In genomic region chr21:40795313-40795712, GRCh38 we compare ENCODE assay signal across 30 cellular contexts. TPM values are rescaled to one million over a fixed set of nuclear protein-coding genes. Genes with fewer than 3 reads are reported as not detected.
"Had no signal": no experiment of that assay in that cellular context is flagged by ENCODE, and none has a peak within 500 bp of the region (broad histone marks: within the 10 kb centered on the region; RNA-seq: fewer than 3 reads in every experiment).

No MANE protein-coding gene starts in this region.

- H3K27me3 ChIP-seq: neural progenitor cell, ovary, stomach, thyroid gland, tibial nerve, upper lobe of left lung, vagina had no signal

- H3K4me3 ChIP-seq: neural progenitor cell, ovary, psoas muscle, skin epidermis, stomach, thoracic aorta, thyroid gland, tibial nerve, upper lobe of left lung, vagina had no signal

- H3K27ac Mint-ChIP-seq: naive thymus-derived CD4-positive, alpha-beta T cell; natural killer cell treated with Interleukin-12 subunit alpha and Interleukin-12 subunit beta and Interleukin-15 and Interleukin-18, amount 100 ng/mL, for 72 hours; neural progenitor cell; progenitor cell of endocrine pancreas; stimulated activated effector memory CD8-positive, alpha-beta T cell treated with anti-CD3 and anti-CD28 coated beads, Interleukin-12 subunit alpha, Interleukin-12 subunit beta, amount 100 ng/mL, for 72 hours; stimulated activated naive B cell treated with anti-CD40 and anti-IgM and Interleukin-4, amounts not matched to agents 10 μg/mL and 1 μg/mL and 100 μg/mL, for 72 hours; stimulated activated naive CD8-positive, alpha-beta T cell treated with anti-CD3 and anti-CD28 coated beads, Interleukin-15, Interleukin-2, amounts not matched to agents 100 ng/mL and 50 ng/mL, for 24 hours had no signal

- DNase-seq: naive thymus-derived CD4-positive, alpha-beta T cell; occipital lobe; ovary; posterior cingulate gyrus; psoas muscle; right cardiac atrium; stimulated activated CD4-positive, alpha-beta T cell treated with anti-CD3 and anti-CD28 coated beads, Interleukin-15, amount 100 ng/mL, for 24 hours; stimulated activated CD4-positive, alpha-beta T cell treated with anti-CD3 and anti-CD28 coated beads, Interleukin-2, amount 100 ng/mL, for 24 hours; stimulated activated CD4-positive, alpha-beta T cell treated with anti-CD3 and anti-CD28 coated beads, Interleukin-2, amount 100 ng/mL, for 48 hours; stimulated activated CD4-positive, alpha-beta T cell treated with anti-CD3 and anti-CD28 coated beads, Interleukin-4, amount 100 ng/mL, for 24 hours; stimulated activated naive B cell treated with anti-CD40 and anti-IgM and Interleukin-4, amounts not matched to agents 10 μg/mL and 1 μg/mL and 100 μg/mL, for 72 hours; stimulated activated naive CD4-positive, alpha-beta T cell treated with Interleukin-2 at 50 U/mL for 16 hours; stomach; thyroid gland; upper lobe of left lung had no signal

- H3K9me3 ChIP-seq: ovary, thyroid gland had no signal

- H3K4me2 ChIP-seq: neural progenitor cell had no signal

- H3K4me3 Mint-ChIP-seq: naive thymus-derived CD4-positive, alpha-beta T cell; natural killer cell treated with Interleukin-12 subunit alpha and Interleukin-12 subunit beta and Interleukin-15 and Interleukin-18, amount 100 ng/mL, for 72 hours; neural progenitor cell; stimulated activated effector memory CD8-positive, alpha-beta T cell treated with anti-CD3 and anti-CD28 coated beads, Interleukin-12 subunit alpha, Interleukin-12 subunit beta, amount 100 ng/mL, for 72 hours; stimulated activated naive B cell treated with anti-CD40 and anti-IgM and Interleukin-4, amounts not matched to agents 10 μg/mL and 1 μg/mL and 100 μg/mL, for 72 hours; stimulated activated naive CD8-positive, alpha-beta T cell treated with anti-CD3 and anti-CD28 coated beads, Interleukin-15, Interleukin-2, amounts not matched to agents 100 ng/mL and 50 ng/mL, for 24 hours had no signal

- H3K36me3 ChIP-seq: neural progenitor cell, ovary, stomach, thoracic aorta, thyroid gland, tibial nerve, upper lobe of left lung, vagina had no signal

- H3K9ac ChIP-seq: neural progenitor cell, parathyroid adenoma had no signal

- ATAC-seq: naive thymus-derived CD4-positive, alpha-beta T cell; natural killer cell treated with Interleukin-12 subunit alpha and Interleukin-12 subunit beta and Interleukin-15 and Interleukin-18, amount 100 ng/mL, for 72 hours; psoas muscle; right cardiac atrium; sciatic nerve; stimulated activated effector memory CD8-positive, alpha-beta T cell treated with anti-CD3 and anti-CD28 coated beads, Interleukin-12 subunit alpha, Interleukin-12 subunit beta, amount 100 ng/mL, for 72 hours; stimulated activated naive B cell treated with anti-CD40 and anti-IgM and Interleukin-4, amounts not matched to agents 10 μg/mL and 1 μg/mL and 100 μg/mL, for 72 hours had no signal

- H3K36me3 Mint-ChIP-seq: neural progenitor cell; stimulated activated effector memory CD8-positive, alpha-beta T cell treated with anti-CD3 and anti-CD28 coated beads, Interleukin-12 subunit alpha, Interleukin-12 subunit beta, amount 100 ng/mL, for 72 hours; stimulated activated naive B cell treated with anti-CD40 and anti-IgM and Interleukin-4, amounts not matched to agents 10 μg/mL and 1 μg/mL and 100 μg/mL, for 72 hours had no signal

- FAIRE-seq: urothelium cell line had no signal

- H3K27ac ChIP-seq: neural progenitor cell, ovary, parathyroid adenoma, psoas muscle, skin epidermis, stomach, thoracic aorta, thyroid gland, tibial nerve, upper lobe of left lung, vagina had no signal

- H3K79me2 ChIP-seq: parathyroid adenoma had no signal

- H3K27me3 Mint-ChIP-seq: naive thymus-derived CD4-positive, alpha-beta T cell; natural killer cell treated with Interleukin-12 subunit alpha and Interleukin-12 subunit beta and Interleukin-15 and Interleukin-18, amount 100 ng/mL, for 72 hours; progenitor cell of endocrine pancreas; stimulated activated naive B cell treated with anti-CD40 and anti-IgM and Interleukin-4, amounts not matched to agents 10 μg/mL and 1 μg/mL and 100 μg/mL, for 72 hours; stimulated activated naive CD8-positive, alpha-beta T cell treated with anti-CD3 and anti-CD28 coated beads, Interleukin-15, Interleukin-2, amounts not matched to agents 100 ng/mL and 50 ng/mL, for 24 hours had no signal

- H3K4me1 Mint-ChIP-seq: naive thymus-derived CD4-positive, alpha-beta T cell; neural progenitor cell; stimulated activated effector memory CD8-positive, alpha-beta T cell treated with anti-CD3 and anti-CD28 coated beads, Interleukin-12 subunit alpha, Interleukin-12 subunit beta, amount 100 ng/mL, for 72 hours; stimulated activated naive B cell treated with anti-CD40 and anti-IgM and Interleukin-4, amounts not matched to agents 10 μg/mL and 1 μg/mL and 100 μg/mL, for 72 hours had no signal

- H3K4me1 ChIP-seq: neural progenitor cell, parathyroid adenoma, psoas muscle, stomach, tibial nerve, upper lobe of left lung, vagina had no signal

- H2AFZ ChIP-seq: neural progenitor cell, parathyroid adenoma had no signal

RNA-seq across cellular contexts. Expression of gene DSCAM, which starts 51.6 kb away (rescaled TPM):
- total RNA-seq: naive thymus-derived CD4-positive, alpha-beta T cell; natural killer cell treated with Interleukin-12 subunit alpha and Interleukin-12 subunit beta and Interleukin-15 and Interleukin-18, amount 100 ng/mL, for 72 hours; osteoblast; psoas muscle; renal cortical epithelial cell; right cardiac atrium; thoracic aorta; ureter; vagina had no signal
- polyA plus RNA-seq: naive thymus-derived CD4-positive, alpha-beta T cell; stomach had no signal
